In genomic region chr3:98980915-98981596, GRCh38 we compare ENCODE assay signal across 9 cellular contexts.
A peak's percentile ranks its signal among the peaks of the same experiment; 100 is the strongest.
DNase-seq lines count a peak whose midpoint lies in the region; ATAC-seq and TF ChIP-seq lines count a peak whose summit lies in the region.
"Had no signal": no experiment of that assay in that cellular context is flagged by ENCODE, and none has a peak within 500 bp of the region (broad histone marks: within the 10 kb centered on the region; RNA-seq: fewer than 3 reads in every experiment).

No MANE protein-coding gene starts in this region.

- H3K36me3 ChIP-seq in fibroblast of lung (ENCODE audit: control insufficient read depth, insufficient read depth, low read length) = no peaks in the 10 kb centered on the region

- DNase-seq in GM10248 (ENCODE audit: extremely low spot score) = peak; percentile 22
- peak in 1 of 2 donors; percentile 98 for DNase-seq in fibroblast of lung (ENCODE audit: low read depth in 2 of 2)
- no peak for DNase-seq in posterior cingulate gyrus
- DNase-seq in Right ventricle myocardium superior = no peak
- DNase-seq in RKO (ENCODE audit: low spot score) = no peak
- no peak for DNase-seq in D341Med (ENCODE audit: low spot score)

- no peaks in the 10 kb centered on the region for H4K20me1 ChIP-seq in fibroblast of lung (ENCODE audit: control insufficient read depth, extremely low read depth, insufficient read depth, low read length)

- H3K79me2 ChIP-seq in fibroblast of lung (ENCODE audit: control insufficient read depth, insufficient read depth, low read length) = peaks cover 4% of the 10 kb centered on the region

- TF ChIP-seq CTCF in GM10248 (IDR thresholded peaks at IDR 0.05; ENCODE audit: control extremely low read depth, extremely low read depth, low read depth, missing control alignments) = no peak
- no peak for TF ChIP-seq CTCF in fibroblast of lung (conservative IDR thresholded peaks at IDR 0.05 in 1 of 2, IDR thresholded peaks at IDR 0.05 in 1 of 2; ENCODE audit: low read depth in 1 of 2, low read length in 2 of 2)

- H3K27ac ChIP-seq in fibroblast of lung (ENCODE audit: insufficient read depth, low read length) = peak overlapping the region; percentile 49
- H3K27ac ChIP-seq: VCaP had no signal

- H3K9ac ChIP-seq in fibroblast of lung (ENCODE audit: insufficient read depth, low read length) = no peak overlapping the region

- CTCF ChIA-PET in GM10248 (lab: Yijun Ruan, JAX) = interaction anchor here (1.2 kb wide), 1 partner anchor 42 kb away, joined by 3 read pairs; no protein-coding TSS in a partner anchor

- H3K9me3 ChIP-seq in fibroblast of lung (ENCODE audit: control insufficient read depth, insufficient read depth, low read depth, low read length) = no peaks in the 10 kb centered on the region

- POLR2A ChIA-PET in GM10248 (lab: Yijun Ruan, JAX) = no interaction called here

- peak overlapping the region in 2 of 4 experiments; percentile 9 to 31 for H3K4me3 ChIP-seq in fibroblast of lung (replicated peaks in 1 of 4; ENCODE audit: control extremely low read depth in 1 of 4, insufficient read depth in 1 of 4, low read depth in 3 of 4, low read length in 4 of 4)

- no peaks in the 10 kb centered on the region for H3K27me3 ChIP-seq in fibroblast of lung (ENCODE audit: control insufficient read depth, insufficient read depth, low read length)

- H3K4me2 ChIP-seq in fibroblast of lung (ENCODE audit: extremely low read depth, insufficient read depth, low read length) = peak overlapping the region; percentile 89

- intact Hi-C loops in posterior cingulate gyrus (cut with DNase I) = no loop called here
- intact Hi-C loops in Right ventricle myocardium superior (cut with DNase I) = no loop called here

- ATAC-seq in GM21515 (IDR thresholded peaks at IDR 0.05; ENCODE audit: unreplicated experiment) (peak; percentile 73), HG03520 (IDR thresholded peaks at IDR 0.05; ENCODE audit: unreplicated experiment) (peak; percentile 84), Right ventricle myocardium superior (ENCODE audit: poor library complexity) (no peak)

- peaks cover 11% of the 10 kb centered on the region for H3K4me1 ChIP-seq in fibroblast of lung (ENCODE audit: control insufficient read depth, extremely low read depth, insufficient read depth, low read length)

- H2AFZ ChIP-seq in fibroblast of lung (ENCODE audit: low read length) = peak overlapping the region; percentile 81
